In genomic region chr1:3540876-3541275, GRCh38 we compare ENCODE assay signal across 15 cellular contexts.
DNase-seq lines count a peak whose midpoint lies in the region; ATAC-seq and TF ChIP-seq lines count a peak whose summit lies in the region.
"Had no signal": no experiment of that assay in that cellular context is flagged by ENCODE, and none has a peak within 500 bp of the region (broad histone marks: within the 10 kb centered on the region; RNA-seq: fewer than 3 reads in every experiment).

No MANE protein-coding gene starts in this region.

- intact Hi-C loops in lower lobe of right lung (cut with DNase I): no loop called here

- H3K36me3 ChIP-seq in BLaER1 (no peaks in the 10 kb centered on the region), lower lobe of right lung (no peaks in the 10 kb centered on the region), skeletal muscle tissue (ENCODE audit: control insufficient read depth in 3 of 3, insufficient read depth in 3 of 3, low read length in 3 of 3) (no peaks in the 10 kb centered on the region)

- in situ Hi-C loops in KBM-7 (cut with MboI; ENCODE audit: low pct_unique_long_range_greater_than_20kb, low sequenced_read_pairs): no loop called here

- H3K27me3 ChIP-seq in BLaER1 (no peaks in the 10 kb centered on the region), lower lobe of right lung (ENCODE audit: low read depth) (no peaks in the 10 kb centered on the region), skeletal muscle tissue (ENCODE audit: control insufficient read depth in 3 of 3, insufficient read depth in 3 of 3, low read length in 3 of 3) (peaks cover 0 to 9% (median 8%) of the 10 kb centered on the region in 3 donors)

- H3K4me1 ChIP-seq in BLaER1 (peaks cover 78% of the 10 kb centered on the region), lower lobe of right lung (peaks cover 49% of the 10 kb centered on the region), skeletal muscle tissue (ENCODE audit: control insufficient read depth in 3 of 3, insufficient read depth in 3 of 3, low read length in 3 of 3) (peaks cover 17 to 54% (median 47%) of the 10 kb centered on the region in 3 donors)

- peaks cover 100% of the 10 kb centered on the region for H4K20me1 ChIP-seq in BLaER1

- no peak for ATAC-seq in lower lobe of right lung
- ATAC-seq: GM23338, HCT116 had no signal

- TF ChIP-seq CTCF in lower lobe of right lung (IDR thresholded peaks at IDR 0.05): no peak

- H3K27ac ChIP-seq in BLaER1 (no peak overlapping the region), lower lobe of right lung (peak overlapping the region; percentile 41), skeletal muscle tissue (ENCODE audit: low read depth, low read length) (peak overlapping the region; percentile 71)
- H3K27ac ChIP-seq: HL-60 had no signal

- DNase-seq in SW480 (ENCODE audit: low spot score): peak; percentile 78
- DNase-seq in lower lobe of right lung: no peak
- DNase-seq in NCI-H2227 (lab: John Stamatoyannopoulos, UW; ENCODE audit: unreplicated experiment): no peak
- no peak for DNase-seq in RKO (ENCODE audit: low spot score)
- no peak for DNase-seq in KBM-7
- DNase-seq: MV-4-11, NCI-H1436 treated with DMSO at 0.1 percent for 48 hours, NCI-H2029 treated with DMSO at 0.1 percent for 48 hours, NCI-H510A, NCI-H774 had no signal

- H3K9me3 ChIP-seq in BLaER1 (no peaks in the 10 kb centered on the region), lower lobe of right lung (no peaks in the 10 kb centered on the region), skeletal muscle tissue (ENCODE audit: control insufficient read depth in 3 of 3, low read length in 3 of 3) (no peaks in the 10 kb centered on the region)

- H3K9ac ChIP-seq in BLaER1: no peak overlapping the region
- no peak overlapping the region for H3K9ac ChIP-seq in skeletal muscle tissue (ENCODE audit: low read depth in 1 of 3, low read length in 3 of 3)

- H3K4me2 ChIP-seq in BLaER1: peak overlapping the region; percentile 82
- H3K4me2 ChIP-seq: GM23338 had no signal

- H3K4me3 ChIP-seq in BLaER1 (no peak overlapping the region), lower lobe of right lung (no peak overlapping the region), skeletal muscle tissue (ENCODE audit: low read length in 3 of 3) (no peak overlapping the region)
- H3K4me3 ChIP-seq: GM23338 had no signal
